Comparison of ENCODE assay signal across 17 cellular contexts in the genomic region with DNA sequence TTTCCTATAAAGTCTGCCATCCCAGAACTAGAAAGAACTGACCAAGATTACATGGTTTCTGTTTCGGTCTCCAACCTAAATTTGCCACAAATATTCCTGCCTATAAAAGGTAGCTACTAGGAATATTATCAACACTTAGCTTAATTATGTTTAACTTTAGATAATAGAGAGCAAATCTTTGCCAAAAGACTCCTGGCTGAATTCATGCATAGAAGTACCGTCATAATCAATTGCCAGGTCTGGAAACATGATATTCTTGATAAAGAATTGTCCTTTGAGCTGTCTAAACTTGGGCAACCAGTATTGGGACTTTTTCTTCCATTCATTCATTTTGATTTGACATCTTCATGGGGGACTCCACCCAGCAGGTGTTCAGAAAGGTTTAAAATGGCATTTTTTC. TPM values are rescaled to one million over a fixed set of nuclear protein-coding genes. Genes with fewer than 3 reads are reported as not detected.
"Had no signal": no experiment of that assay in that cellular context is flagged by ENCODE, and none has a peak within 500 bp of the region (broad histone marks: within the 10 kb centered on the region; RNA-seq: fewer than 3 reads in every experiment).

No MANE protein-coding gene starts in this region.

- H3K4me3 ChIP-seq: coronary artery, heart left ventricle, smooth muscle cell, suprapubic skin, thyroid gland, upper lobe of right lung, vagina had no signal

- H3K4me3 Mint-ChIP-seq: endodermal cell; naive thymus-derived CD4-positive, alpha-beta T cell; nephron progenitor cell had no signal

- H3K27ac Mint-ChIP-seq: endodermal cell; naive thymus-derived CD4-positive, alpha-beta T cell; nephron progenitor cell had no signal

- H3K9me3 Mint-ChIP-seq: endodermal cell had no signal

- H3K4me1 ChIP-seq: heart left ventricle, suprapubic skin, thyroid gland, upper lobe of right lung, vagina had no signal

- ATAC-seq: heart left ventricle; naive thymus-derived CD4-positive, alpha-beta T cell; right cardiac atrium; upper lobe of right lung had no signal

- H3K27ac ChIP-seq: coronary artery, heart left ventricle, suprapubic skin, thyroid gland, upper lobe of right lung, vagina had no signal

- H3K36me3 ChIP-seq: heart left ventricle, suprapubic skin, thyroid gland, upper lobe of right lung, vagina had no signal

- H3K4me1 Mint-ChIP-seq: naive thymus-derived CD4-positive, alpha-beta T cell had no signal

- H3K27me3 ChIP-seq: suprapubic skin, thyroid gland, upper lobe of right lung, vagina had no signal

- DNase-seq: effector CD4-positive, alpha-beta T cell; endodermal cell; foreskin melanocyte; heart left ventricle; hippocampal formation; mesendoderm; naive thymus-derived CD4-positive, alpha-beta T cell; nephron progenitor cell; right cardiac atrium; stimulated activated CD4-positive, alpha-beta T cell treated with anti-CD3 and anti-CD28 coated beads, Interleukin-2, amount 100 ng/mL, for 48 hours; stimulated activated naive CD4-positive, alpha-beta T cell treated with Interleukin-2 at 50 U/mL for 16 hours; thyroid gland; upper lobe of right lung had no signal

- H3K9me3 ChIP-seq: suprapubic skin, thyroid gland, upper lobe of right lung, vagina had no signal

RNA-seq across cellular contexts. Expression of a gene that starts 22.4 kb away (rescaled TPM):
- total RNA-seq: vagina had no signal

RNA-seq across cellular contexts. Expression of a gene that starts 27.8 kb away (rescaled TPM):
- total RNA-seq: naive thymus-derived CD4-positive, alpha-beta T cell had no signal
